In the genomic region with DNA sequence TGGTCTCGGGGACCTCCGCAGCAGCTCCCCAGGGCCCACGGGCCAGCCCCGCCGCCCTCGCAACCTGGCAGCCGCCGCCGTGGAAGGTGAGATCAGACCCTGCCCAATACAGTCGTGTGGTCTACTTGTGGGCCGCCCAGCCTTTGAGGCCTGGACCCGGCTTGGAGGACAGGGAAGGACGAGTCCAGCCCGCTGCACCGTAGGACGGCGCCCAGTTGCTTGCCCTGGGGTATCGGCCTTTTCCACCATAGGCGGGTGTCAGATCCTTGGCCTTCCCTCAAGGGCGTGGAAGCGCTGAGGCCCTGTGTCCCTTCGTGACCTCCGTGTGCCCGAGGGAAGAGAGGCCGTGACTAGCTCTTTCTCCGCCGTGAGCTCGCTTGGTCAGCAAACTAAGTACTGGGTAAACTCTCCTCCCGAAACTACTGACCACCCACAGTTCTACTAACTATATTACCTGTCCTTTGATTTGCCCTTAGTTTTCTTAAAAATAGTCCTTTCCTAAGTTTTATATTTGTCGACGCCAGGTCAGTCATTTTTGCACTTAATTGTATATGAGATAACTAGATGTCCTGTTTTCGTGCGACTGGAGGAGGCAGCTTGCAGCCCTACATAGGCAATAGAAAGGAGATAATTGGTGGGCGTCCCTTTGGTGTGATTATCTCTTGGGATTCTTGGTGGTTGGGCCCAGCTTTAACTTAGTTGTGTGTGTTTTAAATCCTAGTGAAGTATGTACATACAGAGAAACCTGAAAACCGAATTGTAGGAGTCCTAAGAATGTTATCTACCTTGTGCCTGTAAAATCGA, we compare ENCODE assay signal across 8 cellular contexts. TPM values are rescaled to one million over a fixed set of nuclear protein-coding genes. Genes with fewer than 3 reads are reported as not detected.
DNase-seq lines count a peak whose midpoint lies in the region; ATAC-seq and TF ChIP-seq lines count a peak whose summit lies in the region.

No MANE protein-coding gene starts in this region.

- H2BK15ac ChIP-seq in neuronal stem cell (ENCODE audit: low read length) = no peak overlapping the region

- no peak overlapping the region for H4K8ac ChIP-seq in neuronal stem cell (ENCODE audit: low read depth, low read length)

- H4K91ac ChIP-seq in neuronal stem cell (ENCODE audit: low read depth, low read length, poor library complexity) = no peak overlapping the region

- H3K4me3 ChIP-seq in HL-60 (replicated peaks; ENCODE audit: insufficient read depth, low read length) (peak overlapping the region; percentile 85), fibroblast of villous mesenchyme (ENCODE audit: low read depth, low read length) (peak overlapping the region; percentile 99), neuronal stem cell (ENCODE audit: low read length in 2 of 2) (peak overlapping the region; percentile 98 to 99)

- H3K14ac ChIP-seq in neuronal stem cell (ENCODE audit: low read length) = peak overlapping the region; percentile 76

- H2BK120ac ChIP-seq in neuronal stem cell (ENCODE audit: low read depth, low read length) = no peak overlapping the region

- CTCF ChIA-PET in activated CD4-positive, alpha-beta T cell treated with anti-CD3 and anti-CD28 coated beads for 36 hours (lab: Charles Lee) = interaction anchor here (0.6 to 2.4 kb wide), 12 partner anchors 10 to 148 kb away, joined by 3 to 21 read pairs (median 4); partner anchors contain the start of gene IKBIP

- peak overlapping the region; percentile 100 for H3K9ac ChIP-seq in neuronal stem cell (ENCODE audit: low read depth, low read length, poor library complexity)

- H2BK5ac ChIP-seq in neuronal stem cell (ENCODE audit: low read length) = peak overlapping the region; percentile 96

- TF ChIP-seq CTCF in HL-60 (IDR thresholded peaks at IDR 0.05; ENCODE audit: insufficient read depth, low read length) = no peak
- no peak for TF ChIP-seq CTCF in fibroblast of villous mesenchyme (IDR thresholded peaks at IDR 0.05; ENCODE audit: insufficient read depth, low read depth, low read length)

- peaks cover 6 to 10% of the 10 kb centered on the region in 2 donors for H3K4me1 ChIP-seq in neuronal stem cell (ENCODE audit: control insufficient read depth in 2 of 2, insufficient read depth in 1 of 2, low read depth in 1 of 2, low read length in 2 of 2)

- H3K4me2 ChIP-seq in neuronal stem cell (ENCODE audit: insufficient read depth, low read length, poor library complexity, severe bottlenecking) = peak overlapping the region; percentile 68

- peak overlapping the region; percentile 76 for H3K23ac ChIP-seq in neuronal stem cell (ENCODE audit: low read depth, low read length, poor library complexity)

- H3K27me3 ChIP-seq in HL-60 (ENCODE audit: insufficient read depth, poor library complexity, severe bottlenecking) = no peaks in the 10 kb centered on the region
- H3K27me3 ChIP-seq in neuronal stem cell (ENCODE audit: control insufficient read depth in 3 of 3, insufficient read depth in 3 of 3, low read depth in 1 of 3, low read length in 3 of 3) = no peaks in the 10 kb centered on the region

- H2AK5ac ChIP-seq in neuronal stem cell (ENCODE audit: low read depth, low read length) = peak overlapping the region; percentile 92

- H3K27ac Mint-ChIP-seq in activated CD4-positive, alpha-beta T cell treated with anti-CD3 and anti-CD28 coated beads for 36 hours = peak overlapping the region; percentile 89

- peaks cover 14 to 40% of the 10 kb centered on the region in 2 donors for H3K36me3 ChIP-seq in neuronal stem cell (replicated peaks in 1 of 2; ENCODE audit: control insufficient read depth in 2 of 2, insufficient read depth in 2 of 2, low read length in 2 of 2)

- H3K36me3 Mint-ChIP-seq in activated CD4-positive, alpha-beta T cell treated with anti-CD3 and anti-CD28 coated beads for 36 hours (ENCODE audit: low read depth) = peaks cover 48% of the 10 kb centered on the region

- H3K9me3 Mint-ChIP-seq in activated CD4-positive, alpha-beta T cell treated with anti-CD3 and anti-CD28 coated beads for 36 hours (ENCODE audit: low read depth) = no peaks in the 10 kb centered on the region

- peak overlapping the region; percentile 98 for H3K4ac ChIP-seq in neuronal stem cell (ENCODE audit: low read length)

- H3K79me1 ChIP-seq in neuronal stem cell (ENCODE audit: low read depth, low read length) = peaks cover 8% of the 10 kb centered on the region

- POLR2A ChIA-PET in activated CD4-positive, alpha-beta T cell treated with anti-CD3 and anti-CD28 coated beads for 36 hours (lab: Charles Lee) = interaction anchor here (0.6 to 3.1 kb wide), 9 partner anchors 9 to 149 kb away, joined by 3 to 10 read pairs (median 5); partner anchors contain the start of gene TMPO

- peak overlapping the region; percentile 80 for H2AFZ ChIP-seq in neuronal stem cell (ENCODE audit: low read length)

- peak overlapping the region; percentile 97 for H3K4me3 Mint-ChIP-seq in activated CD4-positive, alpha-beta T cell treated with anti-CD3 and anti-CD28 coated beads for 36 hours

- H3K9me3 ChIP-seq in neuronal stem cell (replicated peaks in 1 of 2; ENCODE audit: control insufficient read depth in 2 of 2, insufficient read depth in 1 of 2, low read depth in 1 of 2, low read length in 2 of 2) = no peaks in the 10 kb centered on the region

- H3K27ac ChIP-seq in HL-60 (replicated peaks) (peak overlapping the region; percentile 97), neuronal stem cell (replicated peaks; ENCODE audit: low read length) (peak overlapping the region; percentile 44)

- DNase-seq in activated CD4-positive, alpha-beta T cell treated with anti-CD3 and anti-CD28 coated beads for 36 hours = peak; percentile 48
- DNase-seq in activated CD4-positive, alpha-beta T cell treated with anti-CD3 and anti-CD28 coated beads, Interleukin-2, amount 50 U/mL, for 1 hour = no peak
- DNase-seq in HL-60 (ENCODE audit: low read depth in 1 of 2, low spot score in 1 of 2) (no peak), fibroblast of villous mesenchyme (ENCODE audit: low read depth) (peak; percentile 43), neuronal stem cell (ENCODE audit: low spot score) (peak; percentile 9), NCI-H524 treated with DMSO at 0.1 percent for 48 hours (lab: John Stamatoyannopoulos, UW) (no peak)
- DNase-seq in activated CD4-positive, alpha-beta T cell treated with anti-CD3 and anti-CD28 coated beads, Interleukin-2, amount 50 U/mL, for 48 hours = peak; percentile 25 to 33

- ATAC-seq in activated CD4-positive, alpha-beta T cell treated with anti-CD3 and anti-CD28 coated beads for 36 hours = no peak
- ATAC-seq in GM19035 (IDR thresholded peaks at IDR 0.05; ENCODE audit: unreplicated experiment) = no peak

- peak overlapping the region; percentile 94 for H3K18ac ChIP-seq in neuronal stem cell (ENCODE audit: low read length)

- WGBS in neuronal stem cell (ENCODE audit: extremely low coverage in 2 of 2, insufficient read length in 2 of 2, insufficient replicate concordance in 1 of 2), 2 donors = no CpG with 5 or more reads among the region's 36 CpGs

- peaks cover 25% of the 10 kb centered on the region for H3K4me1 Mint-ChIP-seq in activated CD4-positive, alpha-beta T cell treated with anti-CD3 and anti-CD28 coated beads for 36 hours

- intact Hi-C loops in activated CD4-positive, alpha-beta T cell treated with anti-CD3 and anti-CD28 coated beads for 36 hours (cut with DNase I, micrococcal nuclease) = loop anchor here in 1 of 2 experiments (5.0 to 10.0 kb wide), 2 partner anchors 49 to 1603 kb away; no protein-coding TSS in a partner anchor

- H2BK12ac ChIP-seq in neuronal stem cell (ENCODE audit: low read length) = peak overlapping the region; percentile 18

- no peaks in the 10 kb centered on the region for H3K27me3 Mint-ChIP-seq in activated CD4-positive, alpha-beta T cell treated with anti-CD3 and anti-CD28 coated beads for 36 hours

RNA-seq across cellular contexts. Expression of gene SLC25A3, which starts 0.8 kb away (rescaled TPM):
- total RNA-seq in activated CD4-positive, alpha-beta T cell treated with anti-CD3 and anti-CD28 coated beads for 36 hours = 100 to 1,000 TPM; 426 to 591 TPM
- total RNA-seq in fibroblast of villous mesenchyme = 620 and 668 TPM in 2 replicates
- polyA plus RNA-seq in neuronal stem cell (2013, experiment 1 of 2) = 762 TPM
- 724 TPM for polyA plus RNA-seq in neuronal stem cell (2013, experiment 2 of 2)

RNA-seq across cellular contexts. Expression of gene IKBIP, which starts 50.3 kb away (rescaled TPM):
- 10 to 100 TPM; 20.1 to 27.0 TPM for total RNA-seq in activated CD4-positive, alpha-beta T cell treated with anti-CD3 and anti-CD28 coated beads for 36 hours
- total RNA-seq in fibroblast of villous mesenchyme = 61.5 and 90.7 TPM in 2 replicates
- 40.3 TPM for polyA plus RNA-seq in neuronal stem cell (2013, experiment 1 of 2)
- 40.5 TPM for polyA plus RNA-seq in neuronal stem cell (2013, experiment 2 of 2)

RNA-seq across cellular contexts. Expression of gene APAF1, which starts 50.8 kb away (rescaled TPM):
- 10 to 100 TPM; 16.5 to 17.4 TPM for total RNA-seq in activated CD4-positive, alpha-beta T cell treated with anti-CD3 and anti-CD28 coated beads for 36 hours
- total RNA-seq in fibroblast of villous mesenchyme = 17.7 and 40.2 TPM in 2 replicates
- 16.6 TPM for polyA plus RNA-seq in neuronal stem cell (2013, experiment 1 of 2)
- 17.0 TPM for polyA plus RNA-seq in neuronal stem cell (2013, experiment 2 of 2)

Comparison
In these comparisons a context has a peak if more than half of its experiments do, and no peak if none do; other contexts are left out.
1. DNase-seq: peak in activated CD4-positive, alpha-beta T cell treated with anti-CD3 and anti-CD28 coated beads for 36 hours (single experiment), activated CD4-positive, alpha-beta T cell treated with anti-CD3 and anti-CD28 coated beads, Interleukin-2, amount 50 U/mL, for 48 hours (2 of 2), fibroblast of villous mesenchyme (single experiment) and neuronal stem cell (single experiment); none in activated CD4-positive, alpha-beta T cell treated with anti-CD3 and anti-CD28 coated beads, Interleukin-2, amount 50 U/mL, for 1 hour (single experiment), HL-60 (0 of 2) and NCI-H524 treated with DMSO at 0.1 percent for 48 hours (single experiment).
2. Peak in every context shown above with its lines, with median percentiles within 50 percentile points of each other: H3K4me3 ChIP-seq.